Comparison of ENCODE assay signal across 8 cellular contexts in the genomic region with DNA sequence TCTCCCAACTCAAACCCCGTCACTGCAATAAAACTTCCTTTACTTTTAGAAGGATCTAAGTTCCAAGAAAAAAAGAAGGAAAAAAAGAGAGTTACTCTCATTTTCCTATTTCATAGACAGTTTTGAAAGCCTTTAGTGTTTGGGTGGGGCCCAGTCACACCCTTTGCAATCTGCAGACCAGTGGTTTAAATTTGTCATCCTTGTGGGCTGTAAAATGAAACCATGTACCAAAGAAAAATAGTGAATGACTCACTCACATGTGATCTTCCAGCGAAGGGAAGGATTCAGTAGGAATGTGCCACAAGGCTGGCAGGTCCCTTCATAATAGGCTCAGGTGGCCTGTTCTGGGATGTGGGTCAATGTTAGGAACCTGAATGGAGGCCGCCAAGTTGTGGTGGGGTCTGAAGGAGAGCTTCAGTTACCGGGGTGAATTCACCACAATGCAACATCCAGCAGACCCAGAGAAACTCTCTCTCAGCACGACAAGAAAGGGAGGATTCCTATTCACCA. TPM values are rescaled to one million over a fixed set of nuclear protein-coding genes. Genes with fewer than 3 reads are reported as not detected.
A peak's percentile ranks its signal among the peaks of the same experiment; 100 is the strongest.
DNase-seq lines count a peak whose midpoint lies in the region; TF ChIP-seq lines count a peak whose summit lies in the region.

No MANE protein-coding gene starts in this region.

- no peak for TF ChIP-seq CTCF in adrenal gland (IDR thresholded peaks at IDR 0.05)

- WGBS in adrenal gland, 4 donors = 57 to 77% (median 67%) methylated on average over 4 to 5 of the region's 5 CpGs

- no peak for TF ChIP-seq POLR2A in adrenal gland (IDR thresholded peaks at IDR 0.05)

- no peaks in the 10 kb centered on the region for H3K27me3 ChIP-seq in adrenal gland
- no peaks in the 10 kb centered on the region for H3K27me3 ChIP-seq in subcutaneous abdominal adipose tissue (ENCODE audit: control insufficient read depth in 5 of 5, insufficient read depth in 4 of 5, low read length in 5 of 5)

- H3K4me1 ChIP-seq in adrenal gland (replicated peaks in 1 of 2) (peaks cover 10 to 12% of the 10 kb centered on the region in 2 donors), subcutaneous abdominal adipose tissue (ENCODE audit: control insufficient read depth in 5 of 5, insufficient read depth in 5 of 5, low read length in 5 of 5) (peaks cover 0 to 24% (median 21%) of the 10 kb centered on the region in 5 donors)

- intact Hi-C loops in adrenal gland (cut with DNase I) = no loop called here

- peak overlapping the region in 1 of 5 donors; percentile 20 for H3K27ac ChIP-seq in adrenal gland
- H3K27ac ChIP-seq in subcutaneous abdominal adipose tissue (ENCODE audit: low read depth, low read length) = peak overlapping the region; percentile 35

- H3K4me3 ChIP-seq in adrenal gland (no peak overlapping the region), subcutaneous abdominal adipose tissue (ENCODE audit: low read depth in 1 of 5, low read length in 5 of 5) (peak overlapping the region in 1 of 5 donors; percentile 11)

- H3K9ac ChIP-seq in subcutaneous abdominal adipose tissue (ENCODE audit: low read length in 5 of 5) = no peak overlapping the region

- H3K9me3 ChIP-seq in adrenal gland (replicated peaks in 1 of 3) (no peaks in the 10 kb centered on the region), subcutaneous abdominal adipose tissue (ENCODE audit: control insufficient read depth in 5 of 5, low read length in 5 of 5) (no peaks in the 10 kb centered on the region)

- DNase-seq in DMS53 treated with DMSO at 0.1 percent for 48 hours (lab: John Stamatoyannopoulos, UW; ENCODE audit: unreplicated experiment) (peak; percentile 5), Kasumi-1 (lab: John Stamatoyannopoulos, UW) (peak; percentile 42 to 50), adrenal gland (peak in 5 of 7 donors; percentile 34 to 45 (median 37)), iPS-NIHi11 (ENCODE audit: low spot score) (peak; percentile 30), NCI-H748 treated with DMSO at 0.1 percent for 48 hours (lab: John Stamatoyannopoulos, UW) (no peak), NCI-H2227 (lab: John Stamatoyannopoulos, UW; ENCODE audit: unreplicated experiment) (no peak), NCI-H510A treated with DMSO at 0.1 percent for 48 hours (lab: John Stamatoyannopoulos, UW) (no peak)

- H3K36me3 ChIP-seq in adrenal gland (replicated peaks in 1 of 2) (no peaks in the 10 kb centered on the region), subcutaneous abdominal adipose tissue (ENCODE audit: control insufficient read depth in 5 of 5, insufficient read depth in 5 of 5, low read length in 5 of 5) (no peaks in the 10 kb centered on the region)

RNA-seq across cellular contexts. Expression of a gene that starts 28.3 kb away (rescaled TPM):
- total RNA-seq in adrenal gland = 10 to 100 TPM; 27.2 to 57.4 (median 39.0) TPM
- polyA plus RNA-seq in adrenal gland = 10 to 100 TPM; 20.6 to 34.5 (median 23.5) TPM

RNA-seq across cellular contexts. Expression of a gene that starts 59.2 kb away (rescaled TPM):
- total RNA-seq in adrenal gland = 10 to 100 TPM in 5 of 8 donors, 1 to 10 TPM in 3; 7.3 to 14.9 (median 10.4) TPM
- polyA plus RNA-seq in adrenal gland = 10 to 100 TPM in 1 of 3 donors, 1 to 10 TPM in 2; 2.8 to 11.5 (median 5.1) TPM

Comparison
In these comparisons a context has a peak if more than half of its experiments do, and no peak if none do; other contexts are left out.
1. DNase-seq: peak in DMS53 treated with DMSO at 0.1 percent for 48 hours (single experiment), Kasumi-1 (2 of 2), adrenal gland (5 of 7) and iPS-NIHi11 (single experiment); none in NCI-H748 treated with DMSO at 0.1 percent for 48 hours (single experiment), NCI-H2227 (single experiment) and NCI-H510A treated with DMSO at 0.1 percent for 48 hours (single experiment).